ENCODE assay signal across 8 cellular contexts in genomic region chr1:10474613-10475507, GRCh38. TPM values are rescaled to one million over a fixed set of nuclear protein-coding genes. Genes with fewer than 3 reads are reported as not detected.
A peak's percentile ranks its signal among the peaks of the same experiment; 100 is the strongest.
DNase-seq lines count a peak whose midpoint lies in the region; ATAC-seq and TF ChIP-seq lines count a peak whose summit lies in the region.

Gene PEX14 (plus strand): TSS chr1:10474950. CDS start chr1:10474967, 17 bp downstream.

- no peaks in the 10 kb centered on the region for H3K27me3 Mint-ChIP-seq in endodermal cell (ENCODE audit: insufficient read depth)

- peaks cover 6% of the 10 kb centered on the region for H3K36me3 Mint-ChIP-seq in endodermal cell (ENCODE audit: low read depth)

- peak; percentile 57 for ATAC-seq in GM19452 (IDR thresholded peaks at IDR 0.05; ENCODE audit: unreplicated experiment)

- peak within 1 kb of the TSS; percentile 66 for H3K9ac ChIP-seq in endodermal cell (ENCODE audit: extremely low read depth, low read length, poor library complexity, severe bottlenecking)
- peak within 1 kb of the TSS; percentile 92 for H3K9ac ChIP-seq in mesendoderm (ENCODE audit: low read length)

- peaks cover 7% of the 10 kb centered on the region for H3K36me3 ChIP-seq in endodermal cell (ENCODE audit: control insufficient read depth, insufficient read depth, low read length)
- no peaks in the 10 kb centered on the region for H3K36me3 ChIP-seq in mesendoderm (ENCODE audit: control insufficient read depth, insufficient read depth, low read length)

- peak within 1 kb of the TSS; percentile 87 for H3K4me2 ChIP-seq in mesendoderm (ENCODE audit: low read length)

- H3K27ac Mint-ChIP-seq in endodermal cell: peak within 1 kb of the TSS; percentile 97

- peaks cover 29% of the 10 kb centered on the region for H3K79me2 ChIP-seq in mesendoderm (ENCODE audit: control insufficient read depth, insufficient read depth, low read length)

- no peak within 1 kb of the TSS for H2BK5ac ChIP-seq in mesendoderm (ENCODE audit: low read length)

- H3K27me3 ChIP-seq in endodermal cell (ENCODE audit: control insufficient read depth, insufficient read depth, low read length, poor library complexity, severe bottlenecking): no peaks in the 10 kb centered on the region
- H3K27me3 ChIP-seq in mesendoderm (ENCODE audit: insufficient read depth, low read length, poor library complexity): no peaks in the 10 kb centered on the region

- TF ChIP-seq CTCF in endodermal cell (conservative IDR thresholded peaks at IDR 0.05): no peak

- DNase-seq in CD1c-positive myeloid dendritic cell (ENCODE audit: extremely low spot score): peak; percentile 89
- peak; percentile 89 for DNase-seq in HT-29 (ENCODE audit: low spot score)
- DNase-seq in NOMO-1 treated with dmso at 0.1 percent for 144 hours (lab: John Stamatoyannopoulos, UW; ENCODE audit: unreplicated experiment): peak; percentile 91
- DNase-seq in activated CD8-positive, alpha-beta memory T cell treated with anti-CD3 and anti-CD28 coated beads for 48 hours (ENCODE audit: low read depth in 2 of 3, low spot score in 2 of 3): peak; percentile 75
- DNase-seq in endodermal cell: peak; percentile 97
- DNase-seq in mesendoderm: peak; percentile 96
- DNase-seq in stimulated activated CD8-positive, alpha-beta memory T cell treated with anti-CD3 and anti-CD28 coated beads, Interleukin-12 subunit alpha, Interleukin-12 subunit beta, amount 100 ng/mL, for 4 hours (ENCODE audit: low read depth): peak; percentile 72

- H3K27ac ChIP-seq in endodermal cell (ENCODE audit: low read depth, low read length) (no peak within 1 kb of the TSS), mesendoderm (ENCODE audit: low read depth, low read length) (no peak within 1 kb of the TSS)

- H4K5ac ChIP-seq in mesendoderm (ENCODE audit: low read length): no peak within 1 kb of the TSS

- peak within 1 kb of the TSS; percentile 76 for H3K4ac ChIP-seq in mesendoderm (ENCODE audit: low read depth, low read length)

- H3K18ac ChIP-seq in mesendoderm (ENCODE audit: low read length): peak within 1 kb of the TSS; percentile 54

- H4K8ac ChIP-seq in mesendoderm (ENCODE audit: low read depth, low read length): no peak within 1 kb of the TSS

- H3K9me3 Mint-ChIP-seq in endodermal cell: no peaks in the 10 kb centered on the region

- H3K9me3 ChIP-seq in endodermal cell (ENCODE audit: control insufficient read depth, low read length): no peaks in the 10 kb centered on the region

- H3K4me1 ChIP-seq in endodermal cell (ENCODE audit: control insufficient read depth, insufficient read depth, low read length): peaks cover 6% of the 10 kb centered on the region
- peaks cover 2% of the 10 kb centered on the region for H3K4me1 ChIP-seq in mesendoderm (ENCODE audit: control insufficient read depth, low read depth, low read length)

- H3K79me1 ChIP-seq in mesendoderm (ENCODE audit: low read length): peaks cover 11% of the 10 kb centered on the region

- H3K4me3 Mint-ChIP-seq in endodermal cell: peak within 1 kb of the TSS; percentile 94

- H2AK5ac ChIP-seq in mesendoderm (ENCODE audit: low read length): no peak within 1 kb of the TSS

- peak within 1 kb of the TSS; percentile 31 for H2BK120ac ChIP-seq in mesendoderm (ENCODE audit: low read depth, low read length)

- H3K23ac ChIP-seq in mesendoderm (ENCODE audit: low read length): peak within 1 kb of the TSS; percentile 33

- no peak within 1 kb of the TSS for H2BK15ac ChIP-seq in mesendoderm (replicated peaks; ENCODE audit: low read depth)

- peak within 1 kb of the TSS; percentile 95 for H3K4me3 ChIP-seq in endodermal cell (ENCODE audit: low read length)
- peak within 1 kb of the TSS; percentile 83 for H3K4me3 ChIP-seq in mesendoderm (ENCODE audit: low read length)

- WGBS in endodermal cell (ENCODE audit: insufficient coverage in 1 of 2, insufficient read length in 1 of 2), 2 experiments: 13 to 31% methylated on average over 15 to 49 of the region's 50 CpGs
- WGBS in mesendoderm (ENCODE audit: extremely low coverage, insufficient coverage, low lambda C conversion rate): no CpG with 5 or more reads among the region's 50 CpGs

- H3K4me1 Mint-ChIP-seq in endodermal cell: peaks cover 7% of the 10 kb centered on the region

- H3K56ac ChIP-seq in mesendoderm (ENCODE audit: low read length): peak within 1 kb of the TSS; percentile 92

RNA-seq across cellular contexts. Expression of gene PEX14, which starts in this region (rescaled TPM):
- 22.2 and 26.6 TPM in 2 replicates for total RNA-seq in HT-29 (2014; rRNA removed; shearing (Covaris generic))
- total RNA-seq in endodermal cell: 10 to 100 TPM; 24.3 to 26.0 TPM
- polyA plus RNA-seq in endodermal cell (2013, experiment 1 of 2): 22.3 TPM
- 22.3 TPM for polyA plus RNA-seq in endodermal cell (2013, experiment 2 of 2)
- 17.6 TPM for polyA plus RNA-seq in mesendoderm (2013, experiment 1 of 2)
- 18.4 TPM for polyA plus RNA-seq in mesendoderm (2013, experiment 2 of 2)
